Comparison of ENCODE assay signal across 9 cellular contexts in genomic region chr3:45509038-45509767, GRCh38.
DNase-seq lines count a peak whose midpoint lies in the region; ATAC-seq and TF ChIP-seq lines count a peak whose summit lies in the region.
"Had no signal": no experiment of that assay in that cellular context is flagged by ENCODE, and none has a peak within 500 bp of the region (broad histone marks: within the 10 kb centered on the region; RNA-seq: fewer than 3 reads in every experiment).

No MANE protein-coding gene starts in this region.

- H3K36me3 Mint-ChIP-seq in Calu3 (ENCODE audit: insufficient read depth, unreplicated experiment) = peaks cover 8% of the 10 kb centered on the region

- no peaks in the 10 kb centered on the region for H3K9me2 ChIP-seq in PC-3 (replicated peaks; ENCODE audit: low read length)

- peaks cover 8% of the 10 kb centered on the region for H3K4me1 Mint-ChIP-seq in Calu3 (ENCODE audit: low read depth, unreplicated experiment)
- H3K4me1 Mint-ChIP-seq: B cell had no signal

- H3K27ac ChIP-seq in PC-3 (ENCODE audit: low read length) = peak overlapping the region; percentile 86

- DNase-seq in NCI-H1417 (lab: John Stamatoyannopoulos, UW) (peak; percentile 7 to 61 (median 25)), NCI-H1417 treated with DMSO at 0.1 percent for 48 hours (lab: John Stamatoyannopoulos, UW) (no peak), PC-3 (peak; percentile 79), fibroblast of the aortic adventitia (ENCODE audit: low read depth) (peak; percentile 87), NOMO-1 treated with dmso at 0.1 percent for 144 hours (lab: John Stamatoyannopoulos, UW; ENCODE audit: unreplicated experiment) (no peak), Calu3 (no peak)
- peak in 3 of 4 experiments; percentile 5 to 53 (median 32) for DNase-seq in stimulated activated CD4-positive, alpha-beta T cell treated with anti-CD3 and anti-CD28 coated beads, Interleukin-1b, Interleukin-23, amount 100 ng/mL, for 24 hours (ENCODE audit: low read depth in 4 of 4, low spot score in 1 of 4)

- BruUV-seq in PC-3 (replicated peaks; lab: Mats Ljungman, UMichigan) = no TSS peak
- BruUV-seq in Calu3 (replicated peaks; lab: Mats Ljungman, UMichigan) = no TSS peak

- peak overlapping the region; percentile 23 for H3K4me2 ChIP-seq in PC-3 (ENCODE audit: low read length)

- H3K27ac Mint-ChIP-seq in Calu3 (ENCODE audit: unreplicated experiment) = no peak overlapping the region
- H3K27ac Mint-ChIP-seq: B cell had no signal

- H3K4me3 Mint-ChIP-seq in Calu3 (ENCODE audit: low read depth, unreplicated experiment) = no peak overlapping the region
- H3K4me3 Mint-ChIP-seq: B cell had no signal

- no peaks in the 10 kb centered on the region for H3K27me3 Mint-ChIP-seq in Calu3 (ENCODE audit: unreplicated experiment)
- H3K27me3 Mint-ChIP-seq: B cell had no signal

- H3K79me2 ChIP-seq in PC-3 (ENCODE audit: low read length) = no peaks in the 10 kb centered on the region

- H4K20me1 ChIP-seq in PC-3 (ENCODE audit: low read length) = no peaks in the 10 kb centered on the region

- ATAC-seq in PC-3 = peak; percentile 89
- ATAC-seq in HG03139 (IDR thresholded peaks at IDR 0.05; ENCODE audit: unreplicated experiment) = no peak

- peak overlapping the region; percentile 40; the same call in 1 of the 2 replicates for H3K9ac ChIP-seq in PC-3 (ENCODE audit: low read length)

- H3K4me1 ChIP-seq in PC-3 (ENCODE audit: insufficient read depth, low read length) = peaks cover 23% of the 10 kb centered on the region

- POLR2A ChIA-PET in PC-3 (lab: Charles Lee; ENCODE audit: unreplicated experiment) = interaction anchor here (0.6 kb wide), 1 partner anchor 138 kb away, joined by 3 read pairs; no protein-coding TSS in a partner anchor

- H3K9me3 Mint-ChIP-seq in Calu3 (ENCODE audit: low read depth, unreplicated experiment) = no peaks in the 10 kb centered on the region

- intact Hi-C loops in PC-3 (cut with micrococcal nuclease) = no loop called here
- intact Hi-C loops in Calu3 (cut with micrococcal nuclease; ENCODE audit: unreplicated experiment) = no loop called here

- no peak for TF ChIP-seq CTCF in PC-3 (conservative IDR thresholded peaks at IDR 0.05; ENCODE audit: low read depth, low read length)
- TF ChIP-seq CTCF in fibroblast of the aortic adventitia (IDR thresholded peaks at IDR 0.05; ENCODE audit: insufficient read depth, low read length) = no peak
- TF ChIP-seq CTCF in Calu3 (IDR thresholded peaks at IDR 0.05; ENCODE audit: unreplicated experiment) = no peak

- peaks cover 4% of the 10 kb centered on the region for H3F3A ChIP-seq in PC-3 (ENCODE audit: low read length, unreplicated experiment)

- no peaks in the 10 kb centered on the region for H3K27me3 ChIP-seq in PC-3 (ENCODE audit: low read length)

- no peaks in the 10 kb centered on the region for H3K9me3 ChIP-seq in PC-3 (ENCODE audit: low read length)

- H3K4me3 ChIP-seq in PC-3 (ENCODE audit: low read length) (no peak overlapping the region), fibroblast of the aortic adventitia (ENCODE audit: low read depth, low read length) (no peak overlapping the region)

- no peaks in the 10 kb centered on the region for H3K36me3 ChIP-seq in PC-3 (ENCODE audit: low read depth, low read length)

- H2AFZ ChIP-seq in PC-3 (ENCODE audit: low read length) = no peak overlapping the region

- CTCF ChIA-PET in PC-3 (lab: Charles Lee) (interaction anchor here (0.5 to 0.7 kb wide), 4 partner anchors 151 to 471 kb away, joined by 3 to 8 read pairs (median 4); no protein-coding TSS in a partner anchor), Calu3 (lab: Charles Lee) (interaction anchor here (0.6 to 0.7 kb wide), 2 partner anchors 151 to 791 kb away, joined by 3 to 5 read pairs; no protein-coding TSS in a partner anchor)

Comparison
In these comparisons a context has a peak if more than half of its experiments do, and no peak if none do; other contexts are left out.
1. DNase-seq: peak in NCI-H1417 (3 of 3), PC-3 (single experiment), fibroblast of the aortic adventitia (single experiment) and stimulated activated CD4-positive, alpha-beta T cell treated with anti-CD3 and anti-CD28 coated beads, Interleukin-1b, Interleukin-23, amount 100 ng/mL, for 24 hours (3 of 4); none in NCI-H1417 treated with DMSO at 0.1 percent for 48 hours (single experiment), NOMO-1 treated with dmso at 0.1 percent for 144 hours (single experiment) and Calu3 (single experiment).